Comparison of ENCODE assay signal across 35 cellular contexts in the genomic region with DNA sequence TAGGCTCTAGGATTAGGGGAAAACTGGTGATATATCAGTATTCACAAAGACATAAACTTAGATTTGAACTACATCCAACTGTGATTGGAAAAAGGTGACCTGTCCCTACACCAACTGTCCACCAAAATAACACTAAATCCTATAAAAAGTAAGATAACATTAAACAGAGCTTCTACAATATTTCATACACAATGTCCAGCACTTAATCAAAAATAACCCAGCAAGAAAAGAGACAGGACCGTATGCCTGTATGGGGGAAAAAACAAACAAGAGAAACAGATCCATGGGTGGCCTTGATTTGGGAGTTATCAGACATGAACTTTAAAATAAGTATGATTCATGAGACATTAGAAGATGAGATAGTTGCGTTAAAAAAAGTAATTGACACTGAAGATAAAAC.
"Had no signal": no experiment of that assay in that cellular context is flagged by ENCODE, and none has a peak within 500 bp of the region (broad histone marks: within the 10 kb centered on the region; RNA-seq: fewer than 3 reads in every experiment).

No MANE protein-coding gene starts in this region.

- DNase-seq: Karpas-422, Kasumi-1, MG63, MM.1S, MV-4-11, NCI-H1048, NCI-H1092, NCI-H1092 treated with DMSO at 0.1 percent for 48 hours, NCI-H1105, NCI-H1105 treated with DMSO at 0.1 percent for 48 hours, NCI-H1417, NCI-H1417 treated with DMSO at 0.1 percent for 48 hours, NCI-H1436, NCI-H1436 treated with DMSO at 0.1 percent for 48 hours, NCI-H146, NCI-H1694, NCI-H1694 treated with DMSO at 0.1 percent for 48 hours, NCI-H187, NCI-H187 treated with DMSO at 0.1 percent for 48 hours, NCI-H1930, NCI-H2029, NCI-H2029 treated with DMSO at 0.1 percent for 48 hours, NCI-H2081, NCI-H2081 treated with DMSO at 0.1 percent for 48 hours, NCI-H2107, NCI-H2171, NCI-H2171 treated with DMSO at 0.1 percent for 48 hours, NCI-H2227 treated with DMSO at 0.1 percent for 48 hours, NCI-H226, NCI-H345, NCI-H446, NCI-H446 treated with DMSO at 0.1 percent for 48 hours, NCI-H510A, NCI-H510A treated with DMSO at 0.1 percent for 48 hours, NCI-H524 had no signal

- H3K4me3 ChIP-seq: MG63 had no signal

- H3K36me3 ChIP-seq: MG63 had no signal
